18 cellular contexts compared by ENCODE assay signal in the genomic region with DNA sequence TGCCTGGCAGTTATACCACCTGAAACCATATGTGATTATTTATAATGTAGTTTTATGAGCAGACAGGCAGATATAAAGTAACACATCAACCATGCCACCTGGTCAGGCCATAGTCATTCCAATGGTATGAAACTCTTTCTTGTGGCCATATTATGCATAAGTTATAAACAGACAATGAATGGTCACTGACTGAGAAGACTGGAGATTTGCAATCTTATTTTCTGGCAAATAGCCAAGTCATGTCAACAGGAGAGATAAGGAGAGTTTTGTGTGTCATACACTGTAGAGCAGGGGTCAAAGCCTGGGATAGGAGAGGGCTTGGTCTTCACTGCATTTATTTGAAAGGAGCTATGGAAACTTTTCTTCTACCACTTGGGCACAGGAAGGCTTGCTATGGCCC. TPM values are rescaled to one million over a fixed set of nuclear protein-coding genes. Genes with fewer than 3 reads are reported as not detected.
DNase-seq lines count a peak whose midpoint lies in the region; ATAC-seq and TF ChIP-seq lines count a peak whose summit lies in the region.
"Had no signal": no experiment of that assay in that cellular context is flagged by ENCODE, and none has a peak within 500 bp of the region (broad histone marks: within the 10 kb centered on the region; RNA-seq: fewer than 3 reads in every experiment).

No MANE protein-coding gene starts in this region.

- intact Hi-C loops in IMR-90 (cut with micrococcal nuclease) (no loop called here), tibial artery (cut with DNase I; ENCODE audit: low total_unique reads) (loop anchor here (5.0 kb wide), 1 partner anchor 235 kb away; no protein-coding TSS in a partner anchor)
- intact Hi-C loops in CD8-positive, alpha-beta T cell (cut with DNase I, micrococcal nuclease) = no loop called here

- no peak for ATAC-seq in IMR-90 (ENCODE audit: low read depth)
- ATAC-seq in CD8-positive, alpha-beta T cell = no peak

- no peak overlapping the region for H3K4me2 ChIP-seq in IMR-90 (ENCODE audit: low read depth, low read length)

- H3K9me1 ChIP-seq in IMR-90 (ENCODE audit: insufficient read depth, low read length) = 0 out of 2 replicates have a peak, but pooled peaks cover 3% of the 10 kb centered on the region

- no peaks in the 10 kb centered on the region for H3K9me3 Mint-ChIP-seq in CD8-positive, alpha-beta T cell
- H3K9me3 Mint-ChIP-seq: activated naive CD4-positive, alpha-beta T cell treated with anti-CD3 and anti-CD28 coated beads, Interleukin-2, amount 50 U/mL, for 24 hours had no signal

- no peak overlapping the region for H3K27ac ChIP-seq in IMR-90 (ENCODE audit: insufficient read depth, low read length)
- H3K27ac ChIP-seq in CD8-positive, alpha-beta T cell (ENCODE audit: low read depth, low read length) = no peak overlapping the region
- no peak overlapping the region for H3K27ac ChIP-seq in tibial artery
- H3K27ac ChIP-seq: uterus had no signal

- no peak overlapping the region for H3K4me3 Mint-ChIP-seq in CD8-positive, alpha-beta T cell
- H3K4me3 Mint-ChIP-seq: activated naive CD4-positive, alpha-beta T cell treated with anti-CD3 and anti-CD28 coated beads, Interleukin-2, amount 50 U/mL, for 24 hours had no signal

- CTCF ChIA-PET in IMR-90 (lab: Yijun Ruan, JAX) = no interaction called here
- CTCF ChIA-PET in CD8-positive, alpha-beta T cell (lab: Charles Lee) = no interaction called here

- H4K5ac ChIP-seq in IMR-90 (ENCODE audit: low read depth, low read length) = no peak overlapping the region

- H3K36me3 ChIP-seq in IMR-90 (ENCODE audit: control insufficient read depth, insufficient read depth, low read length) (no peaks in the 10 kb centered on the region), tibial artery (no peaks in the 10 kb centered on the region)
- H3K36me3 ChIP-seq in CD8-positive, alpha-beta T cell (ENCODE audit: insufficient read depth, low read length) = no peaks in the 10 kb centered on the region
- H3K36me3 ChIP-seq: uterus had no signal

- H3K27me3 ChIP-seq in IMR-90 (ENCODE audit: control insufficient read depth, insufficient read depth, low read length) (no peaks in the 10 kb centered on the region), tibial artery (no peaks in the 10 kb centered on the region)
- H3K27me3 ChIP-seq in CD8-positive, alpha-beta T cell (ENCODE audit: insufficient read depth, low read length) = no peaks in the 10 kb centered on the region
- H3K27me3 ChIP-seq: uterus had no signal

- no peak for TF ChIP-seq POLR2A in IMR-90 (IDR thresholded peaks at IDR 0.05; ENCODE audit: low read depth, low read length)

- dilution Hi-C loops in IMR-90 (cut with HindIII; ENCODE audit: low sequenced_read_pairs, unreplicated experiment) = no loop called here

- H2BK20ac ChIP-seq in IMR-90 (ENCODE audit: low read depth, low read length) = no peak overlapping the region

- POLR2A ChIA-PET in IMR-90 (lab: Charles Lee; ENCODE audit: unreplicated experiment) = no interaction called here
- POLR2A ChIA-PET in CD8-positive, alpha-beta T cell (lab: Charles Lee) = no interaction called here

- H3K18ac ChIP-seq in IMR-90 (ENCODE audit: low read depth, low read length) = no peak overlapping the region

- H3K27ac Mint-ChIP-seq in CD8-positive, alpha-beta T cell = no peak overlapping the region
- H3K27ac Mint-ChIP-seq: activated naive CD4-positive, alpha-beta T cell treated with anti-CD3 and anti-CD28 coated beads, Interleukin-2, amount 50 U/mL, for 24 hours had no signal

- H3K4ac ChIP-seq in IMR-90 (ENCODE audit: low read depth, low read length) = no peak overlapping the region

- TF ChIP-seq RAD21 in IMR-90 (IDR thresholded peaks at IDR 0.05; ENCODE audit: low read length) = no peak

- BruUV-seq in IMR-90 (replicated peaks; lab: Mats Ljungman, UMichigan) = no TSS peak

- no peak overlapping the region for H4K8ac ChIP-seq in IMR-90 (ENCODE audit: low read depth in 2 of 2, low read length in 2 of 2)

- no peaks in the 10 kb centered on the region for H3K4me1 Mint-ChIP-seq in CD8-positive, alpha-beta T cell (ENCODE audit: low read depth)
- H3K4me1 Mint-ChIP-seq: activated naive CD4-positive, alpha-beta T cell treated with anti-CD3 and anti-CD28 coated beads, Interleukin-2, amount 50 U/mL, for 24 hours had no signal

- in situ Hi-C loops in IMR-90 (cut with MboI; ENCODE audit: low sequenced_read_pairs) = no loop called here

- peak; percentile 65 for DNase-seq in IMR-90
- peak; percentile 53 for DNase-seq in SW480 (ENCODE audit: low spot score)
- DNase-seq in fibroblast of villous mesenchyme (ENCODE audit: low read depth) = peak; percentile 38
- peak; percentile 62 for DNase-seq in renal cortical epithelial cell (ENCODE audit: low read depth)
- DNase-seq in putamen (ENCODE audit: low spot score) = no peak
- DNase-seq in CD8-positive, alpha-beta T cell = no peak
- no peak for DNase-seq in tibial artery
- DNase-seq: activated CD4-positive, CD25-positive, alpha-beta regulatory T cell treated with anti-CD3 and anti-CD28 coated beads, Interleukin-2, amount 50 U/mL, for 72 hours; caudate nucleus; DMS79 treated with DMSO at 0.1 percent for 48 hours; glutamatergic neuron; kidney; NCI-H1436 treated with DMSO at 0.1 percent for 48 hours; NCI-H446; stimulated activated naive CD4-positive, alpha-beta T cell; uterus had no signal

- no peak overlapping the region for H3K56ac ChIP-seq in IMR-90 (ENCODE audit: extremely low read depth, insufficient read depth, low read length)

- H3K79me1 ChIP-seq in IMR-90 (ENCODE audit: low read depth in 1 of 2, low read length in 2 of 2) = no peaks in the 10 kb centered on the region

- TF ChIP-seq CTCF in IMR-90 (conservative IDR thresholded peaks at IDR 0.05; ENCODE audit: low read depth, low read length) (no peak), fibroblast of villous mesenchyme (IDR thresholded peaks at IDR 0.05; ENCODE audit: insufficient read depth, low read depth, low read length) (no peak), tibial artery (IDR thresholded peaks at IDR 0.05) (no peak)
- no peak for TF ChIP-seq CTCF in CD8-positive, alpha-beta T cell (IDR thresholded peaks at IDR 0.05)

- H3K4me1 ChIP-seq in IMR-90 (ENCODE audit: control insufficient read depth, insufficient read depth, low read length) (no peaks in the 10 kb centered on the region), tibial artery (peaks cover 0 to 12% (median 2%) of the 10 kb centered on the region in 4 donors)
- H3K4me1 ChIP-seq in CD8-positive, alpha-beta T cell (ENCODE audit: insufficient read depth, low read length) = no peaks in the 10 kb centered on the region
- H3K4me1 ChIP-seq: uterus had no signal

- no peak overlapping the region for H3K9ac ChIP-seq in IMR-90 (ENCODE audit: low read depth, low read length)

- no peak overlapping the region for H2BK15ac ChIP-seq in IMR-90 (ENCODE audit: low read depth, low read length)

- no peak overlapping the region for H2AK5ac ChIP-seq in IMR-90 (ENCODE audit: low read depth, low read length)

- H3K9me3 ChIP-seq in IMR-90 (ENCODE audit: control insufficient read depth, insufficient read depth, low read length) (no peaks in the 10 kb centered on the region), tibial artery (no peaks in the 10 kb centered on the region)
- no peaks in the 10 kb centered on the region for H3K9me3 ChIP-seq in CD8-positive, alpha-beta T cell (ENCODE audit: low read length)
- H3K9me3 ChIP-seq: uterus had no signal

- H2BK5ac ChIP-seq in IMR-90 (ENCODE audit: low read depth, low read length, poor library complexity, severe bottlenecking) = no peak overlapping the region

- H3K27me3 Mint-ChIP-seq in CD8-positive, alpha-beta T cell (ENCODE audit: low read depth) = peaks cover 8% of the 10 kb centered on the region
- H3K27me3 Mint-ChIP-seq: activated naive CD4-positive, alpha-beta T cell treated with anti-CD3 and anti-CD28 coated beads, Interleukin-2, amount 50 U/mL, for 24 hours had no signal

- H2BK120ac ChIP-seq in IMR-90 (ENCODE audit: low read depth, low read length) = no peak overlapping the region

- no peak overlapping the region for H3K4me3 ChIP-seq in IMR-90 (ENCODE audit: insufficient read depth, low read depth, low read length)
- H3K4me3 ChIP-seq in fibroblast of villous mesenchyme (ENCODE audit: low read depth, low read length) = no peak overlapping the region
- no peak overlapping the region for H3K4me3 ChIP-seq in CD8-positive, alpha-beta T cell (ENCODE audit: low read depth, low read length)
- no peak overlapping the region for H3K4me3 ChIP-seq in tibial artery
- H3K4me3 ChIP-seq: uterus had no signal

- no peak overlapping the region for H3K23ac ChIP-seq in IMR-90 (ENCODE audit: low read depth, low read length)

- H2AK9ac ChIP-seq in IMR-90 (replicated peaks; ENCODE audit: low read depth, low read length, poor library complexity) = no peak overlapping the region

- H3K36me3 Mint-ChIP-seq in CD8-positive, alpha-beta T cell = no peaks in the 10 kb centered on the region
- H3K36me3 Mint-ChIP-seq: activated naive CD4-positive, alpha-beta T cell treated with anti-CD3 and anti-CD28 coated beads, Interleukin-2, amount 50 U/mL, for 24 hours had no signal

- no peak overlapping the region for H2AFZ ChIP-seq in IMR-90 (replicated peaks; ENCODE audit: low read length, poor library complexity)

- no peak overlapping the region for H3K14ac ChIP-seq in IMR-90 (replicated peaks; ENCODE audit: low read depth, low read length)

- no peak overlapping the region for H4K91ac ChIP-seq in IMR-90 (ENCODE audit: insufficient read depth, low read depth, low read length)

- H4K20me1 ChIP-seq in IMR-90 (ENCODE audit: insufficient read depth, low read length) = no peaks in the 10 kb centered on the region

TF ChIP-seq in IMR-90, 13 proteins besides CTCF, POLR2A, EP300 and RAD21 (continues in another document):
- TF ChIP-seq RCOR1 (IDR thresholded peaks at IDR 0.05; ENCODE audit: insufficient replicate concordance, low read length) = no peak
- TF ChIP-seq, protein P1, sequence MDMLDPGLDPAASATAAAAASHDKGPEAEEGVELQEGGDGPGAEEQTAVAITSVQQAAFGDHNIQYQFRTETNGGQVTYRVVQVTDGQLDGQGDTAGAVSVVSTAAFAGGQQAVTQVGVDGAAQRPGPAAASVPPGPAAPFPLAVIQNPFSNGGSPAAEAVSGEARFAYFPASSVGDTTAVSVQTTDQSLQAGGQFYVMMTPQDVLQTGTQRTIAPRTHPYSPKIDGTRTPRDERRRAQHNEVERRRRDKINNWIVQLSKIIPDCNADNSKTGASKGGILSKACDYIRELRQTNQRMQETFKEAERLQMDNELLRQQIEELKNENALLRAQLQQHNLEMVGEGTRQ (IDR thresholded peaks at IDR 0.05; ENCODE audit: low read depth, low read length) = no peak

RNA-seq across cellular contexts. Expression of a gene that starts 29.5 kb away (rescaled TPM):
- total RNA-seq in IMR-90 (2012; rRNA removed) (under 0.01 and 0.18 TPM in 2 replicates), fibroblast of villous mesenchyme (1.3 and 1.7 TPM in 2 replicates), renal cortical epithelial cell (9.7 and 45.1 TPM in 2 replicates)
- polyA plus RNA-seq in IMR-90 (2012; rRNA removed) = 0.29 TPM in 1 of 2 replicates, not detected in the other
- polyA plus RNA-seq in IMR-90 (2012; cell fraction: cytosol; rRNA removed) = 0.03 TPM in 1 of 2 replicates, not detected in the other
- 0.25 TPM in 1 of 2 replicates, not detected in the other for polyA plus RNA-seq in IMR-90 (2012; cell fraction: nucleus; rRNA removed; ENCODE audit: low replicate concordance)
- under 1 TPM in 1 of 2 experiments, not detected in 1; 0.08 TPM for total RNA-seq in CD8-positive, alpha-beta T cell
- total RNA-seq: T-helper 1 cell treated with Interleukin-12 subunit alpha and Interleukin-12 subunit beta and Interleukin-4 antibody, amounts not matched to agents 30 ng/mL and 1 ng/mL, for 36 hours had no signal

Comparison
In these comparisons a context has a peak if more than half of its experiments do, and no peak if none do; other contexts are left out.
1. DNase-seq: peak in IMR-90 (single experiment), SW480 (single experiment), fibroblast of villous mesenchyme (single experiment) and renal cortical epithelial cell (single experiment); none in putamen (single experiment), CD8-positive, alpha-beta T cell (0 of 7) and tibial artery (0 of 2).